ENCODE assay signal across 27 cellular contexts in genomic region chr2:98313512-98314250, GRCh38. TPM values are rescaled to one million over a fixed set of nuclear protein-coding genes. Genes with fewer than 3 reads are reported as not detected.
"Had no signal": no experiment of that assay in that cellular context is flagged by ENCODE, and none has a peak within 500 bp of the region (broad histone marks: within the 10 kb centered on the region; RNA-seq: fewer than 3 reads in every experiment).

No MANE protein-coding gene starts in this region.

- H3K27ac ChIP-seq: hepatocyte, left ventricle myocardium inferior, ovary, right atrium auricular region, skin epidermis, stomach, testis, thyroid gland, transverse colon, upper lobe of left lung had no signal

- H3K79me2 ChIP-seq: hepatocyte had no signal

- H3K4me3 ChIP-seq: hepatocyte, left ventricle myocardium inferior, lung, mucosa of descending colon, ovary, right atrium auricular region, skin epidermis, stomach, testis, thyroid gland, transverse colon, upper lobe of left lung had no signal

- ATAC-seq: mucosa of descending colon; naive thymus-derived CD4-positive, alpha-beta T cell; natural killer cell treated with Interleukin-12 subunit alpha and Interleukin-12 subunit beta and Interleukin-15 and Interleukin-18, amount 100 ng/mL, for 72 hours; sciatic nerve; stimulated activated naive B cell treated with anti-CD40 and anti-IgM and Interleukin-4, amounts not matched to agents 10 μg/mL and 1 μg/mL and 100 μg/mL, for 72 hours; stimulated activated naive CD8-positive, alpha-beta T cell treated with anti-CD3 and anti-CD28 coated beads, Interleukin-15, Interleukin-2, amounts not matched to agents 100 U/mL and 50 U/mL, for 24 hours had no signal

- H3K4me1 ChIP-seq: left ventricle myocardium inferior, right atrium auricular region, testis, thyroid gland, transverse colon had no signal

- H2AFZ ChIP-seq: hepatocyte had no signal

- H3K4me2 ChIP-seq: hepatocyte had no signal

- H3K27me3 ChIP-seq: hepatocyte, ovary, right atrium auricular region, testis, thyroid gland, transverse colon, upper lobe of left lung had no signal

- H3K9me3 ChIP-seq: mucosa of descending colon, ovary, right atrium auricular region, stomach, testis, thyroid gland, transverse colon had no signal

- H3K36me3 ChIP-seq: left ventricle myocardium inferior, ovary, right atrium auricular region, stomach, thyroid gland, transverse colon, upper lobe of left lung had no signal

- DNase-seq: islet precursor cell; left ventricle myocardium inferior; midbrain; mucosa of descending colon; naive thymus-derived CD4-positive, alpha-beta T cell; ovary; stimulated activated CD4-positive, alpha-beta T cell treated with anti-CD3 and anti-CD28 coated beads, Interleukin-12 subunit alpha, Interleukin-12 subunit beta, amount 100 ng/mL, for 4 hours; stimulated activated CD4-positive, alpha-beta T cell treated with anti-CD3 and anti-CD28 coated beads, Interleukin-15, amount 100 ng/mL, for 24 hours; stimulated activated CD4-positive, alpha-beta T cell treated with anti-CD3 and anti-CD28 coated beads, Interleukin-2, amount 100 ng/mL, for 24 hours; stimulated activated CD4-positive, alpha-beta T cell treated with anti-CD3 and anti-CD28 coated beads, Interleukin-4, amount 100 ng/mL, for 1 hour; stimulated activated naive B cell treated with anti-CD40 and anti-IgM and Interleukin-4, amounts not matched to agents 10 μg/mL and 1 μg/mL and 100 μg/mL, for 72 hours; stimulated activated naive CD8-positive, alpha-beta T cell treated with anti-CD3 and anti-CD28 coated beads, Interleukin-15, Interleukin-2, amounts not matched to agents 100 U/mL and 50 U/mL, for 24 hours; stomach; testis; thyroid gland; transverse colon; upper lobe of left lung had no signal

RNA-seq across cellular contexts. Expression of gene CNGA3, which starts 32.6 kb away (rescaled TPM):
- total RNA-seq: left ventricle myocardium inferior; lower leg skin; myocyte; naive thymus-derived CD4-positive, alpha-beta T cell; natural killer cell treated with Interleukin-12 subunit alpha and Interleukin-12 subunit beta and Interleukin-15 and Interleukin-18, amount 100 ng/mL, for 72 hours; pulmonary artery endothelial cell; renal cortical epithelial cell; right atrium auricular region; sciatic nerve had no signal
- polyA plus RNA-seq: hepatocyte; naive thymus-derived CD4-positive, alpha-beta T cell had no signal
